8 cellular contexts compared by ENCODE assay signal in the genomic region with DNA sequence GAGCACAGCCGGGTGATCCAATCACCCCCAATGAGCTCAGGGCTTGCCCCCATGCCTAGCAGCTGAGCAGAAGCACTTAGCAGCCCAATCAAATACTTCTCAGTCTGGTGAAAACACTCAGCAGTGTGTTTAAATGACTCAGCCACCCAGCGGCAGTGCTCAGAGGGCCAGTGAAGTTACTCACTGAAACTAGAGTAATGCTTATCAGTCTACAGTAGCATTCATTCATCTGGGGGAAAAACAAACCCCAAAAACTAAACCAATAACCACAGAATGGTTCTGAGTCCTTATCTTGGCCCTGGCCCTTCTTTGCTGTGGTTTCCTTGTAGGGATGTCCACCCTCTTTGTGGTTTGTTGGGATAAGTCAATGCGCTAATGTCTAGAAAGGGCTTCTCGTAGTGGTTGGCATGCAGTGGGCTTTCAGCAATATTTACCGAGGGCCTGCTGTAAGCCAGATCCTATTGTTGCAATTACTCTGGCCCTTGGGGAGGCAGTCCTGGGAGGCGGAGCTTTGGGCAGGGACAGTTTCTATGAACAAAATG. TPM values are rescaled to one million over a fixed set of nuclear protein-coding genes. Genes with fewer than 3 reads are reported as not detected.
DNase-seq lines count a peak whose midpoint lies in the region; ATAC-seq and TF ChIP-seq lines count a peak whose summit lies in the region.

No MANE protein-coding gene starts in this region.

- intact Hi-C loops in Right ventricle myocardium superior (cut with DNase I): no loop called here
- intact Hi-C loops in psoas muscle (cut with DNase I): no loop called here

- H3K9me3 Mint-ChIP-seq in effector memory CD8-positive, alpha-beta T cell: no peaks in the 10 kb centered on the region

- TF ChIP-seq CTCF in psoas muscle (IDR thresholded peaks at IDR 0.05): no peak

- H3K36me3 ChIP-seq in SJSA1: no peaks in the 10 kb centered on the region
- H3K36me3 ChIP-seq in mesodermal cell (ENCODE audit: control insufficient read depth, insufficient read depth, low read length): no peaks in the 10 kb centered on the region
- H3K36me3 ChIP-seq in psoas muscle (ENCODE audit: insufficient read depth in 1 of 2, low read depth in 1 of 2): no peaks in the 10 kb centered on the region

- H3K27me3 ChIP-seq in SJSA1 (replicated peaks): peaks cover 27% of the 10 kb centered on the region
- peaks cover 0 to 18% (median 5%) of the 10 kb centered on the region in 3 donors for H3K27me3 ChIP-seq in psoas muscle (ENCODE audit: insufficient read depth in 3 of 3, low read length in 2 of 3)

- peaks cover 62 to 97% of the 10 kb centered on the region in 2 donors for H3K27me3 Mint-ChIP-seq in effector memory CD8-positive, alpha-beta T cell

- H3K4me3 Mint-ChIP-seq in effector memory CD8-positive, alpha-beta T cell: no peak overlapping the region

- H3K4me1 ChIP-seq in SJSA1 (replicated peaks) (peaks cover 9% of the 10 kb centered on the region; the same call in 1 of the 2 replicates), mesodermal cell (ENCODE audit: control insufficient read depth, insufficient read depth, low read length, poor library complexity, severe bottlenecking) (peaks cover 10% of the 10 kb centered on the region), psoas muscle (no peaks in the 10 kb centered on the region)

- H3K9me3 ChIP-seq in SJSA1 (replicated peaks) (no peaks in the 10 kb centered on the region; the same call in 1 of the 2 replicates), mesodermal cell (ENCODE audit: control insufficient read depth, low read length) (peaks cover 13% of the 10 kb centered on the region), psoas muscle (no peaks in the 10 kb centered on the region)

- 63 to 76% methylated on average over 4 of the region's 6 CpGs for WGBS in mesodermal cell (ENCODE audit: insufficient coverage in 2 of 2), 2 experiments
- WGBS in psoas muscle, 3 donors: 33 to 59% (median 43%) methylated on average over 6 of the region's 6 CpGs

- H3K4me1 Mint-ChIP-seq in effector memory CD8-positive, alpha-beta T cell (ENCODE audit: low read depth in 2 of 2): no peaks in the 10 kb centered on the region

- H3K4me3 ChIP-seq in SJSA1 (no peak overlapping the region), mesodermal cell (ENCODE audit: extremely low read depth, insufficient read depth, low read length, poor library complexity, severe bottlenecking) (no peak overlapping the region), psoas muscle (no peak overlapping the region)

- ATAC-seq in GM18907 (IDR thresholded peaks at IDR 0.05; ENCODE audit: unreplicated experiment): peak; percentile 97
- peak; percentile 93 for ATAC-seq in HG03060 (IDR thresholded peaks at IDR 0.05; ENCODE audit: low read depth, unreplicated experiment)
- ATAC-seq in effector memory CD8-positive, alpha-beta T cell (replicated peaks): no peak
- no peak for ATAC-seq in Right ventricle myocardium superior (ENCODE audit: poor library complexity)
- ATAC-seq in psoas muscle: no peak

- DNase-seq in DMS79 (lab: John Stamatoyannopoulos, UW) (peak; percentile 78), SJSA1 (ENCODE audit: low read depth in 1 of 2, low spot score in 2 of 2) (peak; percentile 78 to 87), Right ventricle myocardium superior (no peak), psoas muscle (no peak)
- no peak for DNase-seq in effector memory CD8-positive, alpha-beta T cell

- H3K27ac ChIP-seq in SJSA1 (no peak overlapping the region), mesodermal cell (ENCODE audit: low read depth, low read length, severe bottlenecking) (peak overlapping the region; percentile 84), psoas muscle (no peak overlapping the region)

- H3K27ac Mint-ChIP-seq in effector memory CD8-positive, alpha-beta T cell: no peak overlapping the region

- no peaks in the 10 kb centered on the region for H3K36me3 Mint-ChIP-seq in effector memory CD8-positive, alpha-beta T cell (ENCODE audit: insufficient read depth)

RNA-seq across cellular contexts. Expression of gene LHX2, which starts 43.2 kb away (rescaled TPM):
- 0.18 TPM in 1 of 2 replicates, not detected in the other for total RNA-seq in SJSA1 (2014; rRNA removed; shearing (Covaris generic))
- 0.74 TPM for polyA plus RNA-seq in mesodermal cell (2013, experiment 1 of 2)
- polyA plus RNA-seq in mesodermal cell (2013, experiment 2 of 2): 0.40 TPM
- total RNA-seq in Right ventricle myocardium superior (not detected), psoas muscle (not detected)
- not detected for polyA plus RNA-seq in psoas muscle

Comparison
In these comparisons a context has a peak if more than half of its experiments do, and no peak if none do; other contexts are left out.
1. DNase-seq: peak in DMS79 (single experiment) and SJSA1 (2 of 2); none in effector memory CD8-positive, alpha-beta T cell (0 of 3), Right ventricle myocardium superior (single experiment) and psoas muscle (0 of 2).
2. ATAC-seq: peak in GM18907 (single experiment) and HG03060 (single experiment); none in effector memory CD8-positive, alpha-beta T cell (single experiment), Right ventricle myocardium superior (single experiment) and psoas muscle (0 of 4).